ENCODE assay signal across 13 cellular contexts in the genomic region with DNA sequence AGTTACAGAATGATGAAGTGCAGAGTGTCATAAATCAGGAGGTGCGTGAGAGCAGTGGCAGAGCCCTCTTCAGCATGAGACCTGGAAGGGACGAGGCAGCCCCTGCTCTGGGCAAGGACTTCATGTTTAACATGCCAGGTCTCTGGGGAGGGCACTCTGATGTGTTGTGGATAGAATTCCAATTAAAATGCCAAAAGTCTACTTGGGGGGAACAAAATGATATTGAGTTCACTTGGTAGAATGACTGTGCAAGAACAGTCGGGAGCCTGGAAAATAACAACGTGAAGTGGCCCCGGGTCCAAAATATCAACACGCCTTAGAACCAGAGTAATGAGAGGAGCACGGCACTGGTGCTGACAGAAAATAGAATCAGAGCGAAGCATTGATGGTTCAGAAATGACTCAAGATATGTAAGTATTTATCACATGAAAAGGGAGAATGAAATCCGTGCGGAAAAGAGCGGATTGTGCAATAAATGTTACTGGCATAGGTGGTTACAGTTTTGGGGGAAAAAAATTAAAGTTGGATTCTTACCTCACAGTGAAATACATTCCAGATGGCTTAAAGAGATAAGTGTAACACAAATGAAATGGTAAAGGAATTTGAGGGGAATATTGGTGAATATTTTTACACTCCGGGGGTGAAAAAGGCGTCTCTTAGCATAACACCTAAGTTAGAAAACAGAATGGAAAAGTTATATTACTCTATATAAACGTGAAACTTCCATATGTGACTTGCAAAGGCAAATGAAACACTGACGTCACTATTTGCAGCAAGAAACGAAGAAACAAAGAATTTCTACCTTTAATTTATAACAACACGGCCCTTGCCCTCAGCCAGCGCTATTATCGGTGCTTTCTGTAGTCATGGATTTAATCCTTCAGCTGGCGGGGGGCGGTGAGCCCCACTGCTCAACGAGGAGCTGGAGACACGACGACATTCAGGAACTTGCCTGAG.
"Had no signal": no experiment of that assay in that cellular context is flagged by ENCODE, and none has a peak within 500 bp of the region (broad histone marks: within the 10 kb centered on the region; RNA-seq: fewer than 3 reads in every experiment).

No MANE protein-coding gene starts in this region.

- H3K9me3 ChIP-seq: gastroesophageal sphincter, ovary, tibial nerve had no signal

- H3K27me3 ChIP-seq: gastroesophageal sphincter, hepatocyte, ovary, tibial nerve had no signal

- H3K4me3 ChIP-seq: gastroesophageal sphincter, hepatocyte, ovary, SK-N-MC, tibial nerve had no signal

- H3K36me3 ChIP-seq: gastroesophageal sphincter, ovary, tibial nerve had no signal

- H3K27ac ChIP-seq: gastroesophageal sphincter, hepatocyte, ovary, SK-N-MC, VCaP had no signal

- ATAC-seq: gastroesophageal sphincter had no signal

- DNase-seq: activated CD4-positive, alpha-beta T cell treated with anti-CD3 and anti-CD28 coated beads for 4 hours; activated naive CD4-positive, alpha-beta T cell treated with anti-CD3 and anti-CD28 coated beads, Interleukin-2, amount 50 U/mL, for 16 hours; cerebellar nuclear complex; endodermal cell; kidney glomerular epithelial cell; ovary; stimulated activated CD4-positive, alpha-beta T cell treated with anti-CD3 and anti-CD28 coated beads, Interleukin-4, amount 100 ng/mL, for 1 hour; T-helper 1 cell had no signal

- H3K79me2 ChIP-seq: hepatocyte had no signal

- H2AFZ ChIP-seq: hepatocyte had no signal

- H3K4me2 ChIP-seq: hepatocyte had no signal
